In genomic region chr4:76607846-76608245, GRCh38 we compare ENCODE assay signal across 18 cellular contexts.
A peak's percentile ranks its signal among the peaks of the same experiment; 100 is the strongest.
DNase-seq lines count a peak whose midpoint lies in the region; ATAC-seq, FAIRE-seq and TF ChIP-seq lines count a peak whose summit lies in the region.
"Had no signal": no experiment of that assay in that cellular context is flagged by ENCODE, and none has a peak within 500 bp of the region (broad histone marks: within the 10 kb centered on the region; RNA-seq: fewer than 3 reads in every experiment).

No MANE protein-coding gene starts in this region.

- no peaks in the 10 kb centered on the region for H3K27me3 ChIP-seq in HUES48 (ENCODE audit: control insufficient read depth, insufficient read depth, low read length)
- H3K27me3 ChIP-seq: body of pancreas, transverse colon had no signal

- H3K27ac ChIP-seq in HUES48 (ENCODE audit: low read depth, low read length): peak overlapping the region; percentile 78
- H3K27ac ChIP-seq: body of pancreas had no signal

- FAIRE-seq in GM12891 (lab: Jason Lieb, UNC): peak; percentile 87
- FAIRE-seq: frontal cortex, TTC549 had no signal

- no peaks in the 10 kb centered on the region for H3K36me3 ChIP-seq in HUES48 (ENCODE audit: control insufficient read depth, insufficient read depth, low read length)
- H3K36me3 ChIP-seq: transverse colon had no signal

- peaks cover 61% of the 10 kb centered on the region for H3K4me1 ChIP-seq in HUES48 (ENCODE audit: control insufficient read depth, insufficient read depth, low read length)

- H3K4me3 ChIP-seq in HUES48 (ENCODE audit: low read depth, low read length): no peak overlapping the region
- H3K4me3 ChIP-seq: body of pancreas, transverse colon had no signal

- DNase-seq in GM12891 (ENCODE audit: insufficient read length, low spot score) (no peak), left lobe of liver (ENCODE audit: low spot score) (no peak), SW 1271 (lab: John Stamatoyannopoulos, UW) (no peak), Kasumi-1 (lab: John Stamatoyannopoulos, UW) (no peak)
- no peak for DNase-seq in activated naive CD4-positive, alpha-beta T cell treated with anti-CD3 and anti-CD28 coated beads, Interleukin-2, amount 50 U/mL, for 16 hours
- DNase-seq: activated CD8-positive, alpha-beta T cell treated with anti-CD3 and anti-CD28 coated beads for 36 hours; body of pancreas; Calu3; effector CD4-positive, alpha-beta T cell; NCI-H1417 treated with DMSO at 0.1 percent for 48 hours; NCI-H82; posterior cingulate gyrus; transverse colon had no signal

- ATAC-seq in GM21526 (IDR thresholded peaks at IDR 0.05; ENCODE audit: low FRiP score, unreplicated experiment) (peak; percentile 14), left lobe of liver (peak; percentile 32), HG02981 (IDR thresholded peaks at IDR 0.05; ENCODE audit: unreplicated experiment) (no peak)
- ATAC-seq: body of pancreas had no signal

- no peaks in the 10 kb centered on the region for H3K9me3 ChIP-seq in HUES48 (ENCODE audit: control insufficient read depth, insufficient read depth, low read length)
- H3K9me3 ChIP-seq: body of pancreas, transverse colon had no signal

- no peak for TF ChIP-seq POLR2A in GM12891 (IDR thresholded peaks at IDR 0.05; ENCODE audit: low read depth, low read length)

- H3K9ac ChIP-seq in HUES48 (ENCODE audit: low read depth, low read length): no peak overlapping the region

TF ChIP-seq in GM12891, 5 proteins besides CTCF, POLR2A, EP300 and RAD21:
- TF ChIP-seq POLR2AphosphoS5 (IDR thresholded peaks at IDR 0.05; ENCODE audit: low read depth, low read length) (no peak), POU2F2 (IDR thresholded peaks at IDR 0.05; ENCODE audit: low read depth, low read length) (no peak), PAX5 (IDR thresholded peaks at IDR 0.05; ENCODE audit: insufficient read depth, low read length, severe bottlenecking) (no peak), TAF1 (IDR thresholded peaks at IDR 0.05; ENCODE audit: low read depth, low read length) (no peak), SPI1 (IDR thresholded peaks at IDR 0.05; ENCODE audit: low read depth, low read length) (no peak)
